ENCODE assay signal across 18 cellular contexts in the genomic region with DNA sequence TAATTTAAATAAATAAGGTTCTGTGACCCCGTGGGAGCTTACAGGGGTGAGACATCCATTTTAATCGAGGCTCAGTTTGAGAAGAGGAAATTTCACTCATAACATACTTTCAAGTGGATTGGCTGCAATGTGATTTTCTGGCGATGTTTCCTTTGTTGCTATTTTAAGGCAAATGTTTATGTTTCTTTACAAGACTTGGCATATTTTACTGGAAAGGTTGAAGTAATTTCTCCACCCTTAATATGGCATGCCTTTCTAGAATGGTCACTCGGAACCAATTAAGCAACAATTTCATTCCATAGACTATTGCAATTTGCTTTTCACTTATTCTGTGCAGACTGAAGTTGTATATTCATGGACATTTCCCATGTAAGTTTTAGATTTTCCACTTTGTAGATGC.
DNase-seq lines count a peak whose midpoint lies in the region; ATAC-seq and TF ChIP-seq lines count a peak whose summit lies in the region.
"Had no signal": no experiment of that assay in that cellular context is flagged by ENCODE, and none has a peak within 500 bp of the region (broad histone marks: within the 10 kb centered on the region; RNA-seq: fewer than 3 reads in every experiment).

No MANE protein-coding gene starts in this region.

- no peak overlapping the region for H4K5ac ChIP-seq in IMR-90 (ENCODE audit: low read depth, low read length)

- dilution Hi-C loops in IMR-90 (cut with HindIII; ENCODE audit: low sequenced_read_pairs, unreplicated experiment) = no loop called here

- ATAC-seq in IMR-90 (ENCODE audit: low read depth) (peak; percentile 42; the same call in 1 of the 2 replicates), HG03159 (IDR thresholded peaks at IDR 0.05; ENCODE audit: unreplicated experiment) (no peak)
- ATAC-seq: activated CD4-positive, alpha-beta T cell treated with anti-CD3 and anti-CD28 coated beads for 36 hours; left cardiac atrium; natural killer cell treated with Interleukin-12 subunit alpha and Interleukin-12 subunit beta and Interleukin-15 and Interleukin-18, amount 100 ng/mL, for 72 hours; stimulated activated naive B cell treated with anti-CD40 and anti-IgM and Interleukin-4, amounts not matched to agents 10 μg/mL and 1 μg/mL and 100 μg/mL, for 72 hours had no signal

- H3K56ac ChIP-seq in IMR-90 (ENCODE audit: extremely low read depth, insufficient read depth, low read length) = no peak overlapping the region

- H3K36me3 ChIP-seq in IMR-90 (ENCODE audit: control insufficient read depth, insufficient read depth, low read length) (no peaks in the 10 kb centered on the region), A673 (ENCODE audit: insufficient read depth, low read length, poor library complexity, severe bottlenecking) (no peaks in the 10 kb centered on the region)
- H3K36me3 ChIP-seq: BE2C, breast epithelium had no signal

- no peak overlapping the region for H2AK5ac ChIP-seq in IMR-90 (ENCODE audit: low read depth, low read length)

- H3K4me3 ChIP-seq in AG10803 (ENCODE audit: low read length) (no peak overlapping the region), IMR-90 (ENCODE audit: insufficient read depth, low read depth, low read length) (no peak overlapping the region), retinal pigment epithelial cell (ENCODE audit: low read length) (no peak overlapping the region), A673 (ENCODE audit: low read depth, low read length, poor library complexity, severe bottlenecking) (no peak overlapping the region)
- H3K4me3 ChIP-seq: breast epithelium had no signal

- no peaks in the 10 kb centered on the region for H4K20me1 ChIP-seq in IMR-90 (ENCODE audit: insufficient read depth, low read length)

- no peak overlapping the region for H2AK9ac ChIP-seq in IMR-90 (replicated peaks; ENCODE audit: low read depth, low read length, poor library complexity)

- H3K18ac ChIP-seq in IMR-90 (ENCODE audit: low read depth, low read length) = no peak overlapping the region

- no peak overlapping the region for H3K23ac ChIP-seq in IMR-90 (ENCODE audit: low read depth, low read length)

- CTCF ChIA-PET in IMR-90 (lab: Yijun Ruan, JAX) (no interaction called here), A673 (lab: Charles Lee) (no interaction called here)

- no peaks in the 10 kb centered on the region for H3K4me1 ChIP-seq in IMR-90 (ENCODE audit: control insufficient read depth, insufficient read depth, low read length)
- peaks cover 29% of the 10 kb centered on the region for H3K4me1 ChIP-seq in A673 (ENCODE audit: insufficient read depth, low read length, poor library complexity, severe bottlenecking)
- H3K4me1 ChIP-seq: BE2C, breast epithelium had no signal

- no peak overlapping the region for H2BK5ac ChIP-seq in IMR-90 (ENCODE audit: low read depth, low read length, poor library complexity, severe bottlenecking)

- no peak overlapping the region for H2AFZ ChIP-seq in IMR-90 (replicated peaks; ENCODE audit: low read length, poor library complexity)

- H2BK20ac ChIP-seq in IMR-90 (ENCODE audit: low read depth, low read length) = no peak overlapping the region

- H3K27ac ChIP-seq in IMR-90 (ENCODE audit: insufficient read depth, low read length) (no peak overlapping the region), A673 (ENCODE audit: low read depth, low read length, poor library complexity, severe bottlenecking) (no peak overlapping the region)
- H3K27ac ChIP-seq: breast epithelium had no signal

- no peak overlapping the region for H4K8ac ChIP-seq in IMR-90 (ENCODE audit: low read depth in 2 of 2, low read length in 2 of 2)

- no peak overlapping the region for H4K91ac ChIP-seq in IMR-90 (ENCODE audit: insufficient read depth, low read depth, low read length)

- H3K9ac ChIP-seq in IMR-90 (ENCODE audit: low read depth, low read length) = no peak overlapping the region

- H3K4me2 ChIP-seq in IMR-90 (ENCODE audit: low read depth, low read length) = no peak overlapping the region

- no peak for TF ChIP-seq POLR2A in IMR-90 (IDR thresholded peaks at IDR 0.05; ENCODE audit: low read depth, low read length)

- no peak for TF ChIP-seq RAD21 in IMR-90 (IDR thresholded peaks at IDR 0.05; ENCODE audit: low read length)

- no peak overlapping the region for H2BK120ac ChIP-seq in IMR-90 (ENCODE audit: low read depth, low read length)

- no peak for TF ChIP-seq CTCF in AG10803 (conservative IDR thresholded peaks at IDR 0.05; ENCODE audit: low read length)
- no peak for TF ChIP-seq CTCF in IMR-90 (conservative IDR thresholded peaks at IDR 0.05; ENCODE audit: low read depth, low read length)
- TF ChIP-seq CTCF in retinal pigment epithelial cell (conservative IDR thresholded peaks at IDR 0.05; ENCODE audit: low read depth, low read length) = no peak
- TF ChIP-seq CTCF in A673 (conservative IDR thresholded peaks at IDR 0.05; ENCODE audit: low read depth, low read length) = no peak

- DNase-seq in AG10803 (ENCODE audit: low read depth) (peak; percentile 95), IMR-90 (peak; percentile 59), dedifferentiated amniotic fluid mesenchymal stem cell (ENCODE audit: extremely low spot score) (peak; percentile 93), retinal pigment epithelial cell (ENCODE audit: low read depth) (peak; percentile 47), A673 (ENCODE audit: low spot score) (no peak)
- no peak for DNase-seq in stimulated activated CD4-positive, alpha-beta T cell treated with anti-CD3 and anti-CD28 coated beads, Interleukin-4, amount 100 ng/mL, for 24 hours
- DNase-seq in activated CD4-positive, CD25-positive, alpha-beta regulatory T cell (lab: John Stamatoyannopoulos, UW) = no peak
- DNase-seq: activated CD4-positive, alpha-beta T cell treated with anti-CD3 and anti-CD28 coated beads for 36 hours; BE2C; left cardiac atrium; NCI-H1694; NCI-H2171 treated with DMSO at 0.1 percent for 48 hours; NCI-H526 treated with DMSO at 0.1 percent for 48 hours; stimulated activated CD4-positive, alpha-beta T cell treated with anti-CD3 and anti-CD28 coated beads, Interleukin-1b, Interleukin-23, amount 100 ng/mL, for 48 hours; stimulated activated naive B cell treated with anti-CD40 and anti-IgM and Interleukin-4, amounts not matched to agents 10 μg/mL and 1 μg/mL and 100 μg/mL, for 72 hours had no signal

- no CpG with 5 or more reads among the region's 4 CpGs for WGBS in IMR-90 (ENCODE audit: extremely low coverage in 2 of 2, insufficient read length in 1 of 2), 2 experiments

- H3K27me3 ChIP-seq in IMR-90 (ENCODE audit: control insufficient read depth, insufficient read depth, low read length) (no peaks in the 10 kb centered on the region; the same call in 1 of the 2 replicates), A673 (replicated peaks; ENCODE audit: insufficient read depth, low read depth, low read length, poor library complexity) (no peaks in the 10 kb centered on the region)
- H3K27me3 ChIP-seq: breast epithelium had no signal

- H3K9me1 ChIP-seq in IMR-90 (ENCODE audit: insufficient read depth, low read length) = no peaks in the 10 kb centered on the region

- no peak overlapping the region for H2BK15ac ChIP-seq in IMR-90 (ENCODE audit: low read depth, low read length)

- H3K79me1 ChIP-seq in IMR-90 (ENCODE audit: low read depth in 1 of 2, low read length in 2 of 2) = no peaks in the 10 kb centered on the region

- BruUV-seq in IMR-90 (replicated peaks; lab: Mats Ljungman, UMichigan) (no TSS peak), A673 (replicated peaks; lab: Mats Ljungman, UMichigan) (no TSS peak)

- H3K9me3 ChIP-seq in IMR-90 (ENCODE audit: control insufficient read depth, insufficient read depth, low read length) = no peaks in the 10 kb centered on the region
- H3K9me3 ChIP-seq in A673 (ENCODE audit: low read depth, low read length, poor library complexity, severe bottlenecking) = no peaks in the 10 kb centered on the region
- H3K9me3 ChIP-seq: BE2C, breast epithelium had no signal

- intact Hi-C loops in IMR-90 (cut with micrococcal nuclease) = no loop called here
- intact Hi-C loops in A673 (cut with micrococcal nuclease; ENCODE audit: unreplicated experiment) = no loop called here

- POLR2A ChIA-PET in IMR-90 (lab: Charles Lee; ENCODE audit: unreplicated experiment) (no interaction called here), A673 (lab: Charles Lee; ENCODE audit: low non-redundant PET) (no interaction called here)

- no peak overlapping the region for H3K4ac ChIP-seq in IMR-90 (ENCODE audit: low read depth, low read length)

- in situ Hi-C loops in IMR-90 (cut with MboI; ENCODE audit: low sequenced_read_pairs) = no loop called here

- no peak overlapping the region for H3K14ac ChIP-seq in IMR-90 (replicated peaks; ENCODE audit: low read depth, low read length)

TF ChIP-seq in IMR-90, 13 proteins besides CTCF, POLR2A, EP300 and RAD21:
- TF ChIP-seq SMC3 (IDR thresholded peaks at IDR 0.05; ENCODE audit: low read depth, low read length) = no peak
- TF ChIP-seq CEBPB (IDR thresholded peaks at IDR 0.05; ENCODE audit: low read depth, low read length) = peak; percentile 63; the same call in 1 of the 2 replicates

Comparison
In these comparisons a context has a peak if more than half of its experiments do, and no peak if none do; other contexts are left out.
1. DNase-seq: peak in AG10803 (single experiment), IMR-90 (single experiment), dedifferentiated amniotic fluid mesenchymal stem cell (single experiment) and retinal pigment epithelial cell (single experiment); none in A673 (single experiment), stimulated activated CD4-positive, alpha-beta T cell treated with anti-CD3 and anti-CD28 coated beads, Interleukin-4, amount 100 ng/mL, for 24 hours (single experiment) and activated CD4-positive, CD25-positive, alpha-beta regulatory T cell (0 of 4).